ENCODE assay signal across 21 cellular contexts in genomic region chr4:186172551-186172950, GRCh38. TPM values are rescaled to one million over a fixed set of nuclear protein-coding genes. Genes with fewer than 3 reads are reported as not detected.
DNase-seq lines count a peak whose midpoint lies in the region; ATAC-seq and TF ChIP-seq lines count a peak whose summit lies in the region.
"Had no signal": no experiment of that assay in that cellular context is flagged by ENCODE, and none has a peak within 500 bp of the region (broad histone marks: within the 10 kb centered on the region; RNA-seq: fewer than 3 reads in every experiment).

No MANE protein-coding gene starts in this region.

- 36 to 69% methylated on average over 2 to 7 of the region's 8 CpGs for WGBS in transverse colon (ENCODE audit: low coverage in 1 of 2), 2 donors

- peak; percentile 35 for ATAC-seq in left lobe of liver
- ATAC-seq: A549 had no signal

- no peak for TF ChIP-seq EP300 in transverse colon (IDR thresholded peaks at IDR 0.05; ENCODE audit: low read depth)

- H3K4me3 ChIP-seq in transverse colon = no peak overlapping the region
- H3K4me3 ChIP-seq in MG63 = no peak overlapping the region
- H3K4me3 ChIP-seq: A549; BLaER1 treated with 17β-estradiol and CSF1 and Interleukin-3, amounts not matched to agents 10 nM and 100 nM; HAP-1 had no signal

- DNase-seq in DMS53 (lab: John Stamatoyannopoulos, UW) (peak; percentile 10), DMS53 treated with DMSO at 0.1 percent for 48 hours (lab: John Stamatoyannopoulos, UW; ENCODE audit: unreplicated experiment) (no peak), COLO668 (lab: John Stamatoyannopoulos, UW; ENCODE audit: unreplicated experiment) (peak; percentile 60), left lobe of liver (ENCODE audit: low spot score) (no peak), transverse colon (peak; percentile 30), MG63 (no peak), activated gamma-delta T cell treated with Interleukin-2 at 50 U/mL for 16 hours (no peak)
- DNase-seq: 8988T; ACHN; AML-193; BE2C; Calu3; CD4-positive, alpha-beta T cell; CD8-positive, alpha-beta memory T cell; COR-L47; DND-41; GOT3; HFFc6 had no signal

- intact Hi-C loops in transverse colon (cut with DNase I; ENCODE audit: low total_unique reads) = no loop called here

- H3K36me3 ChIP-seq in transverse colon = no peaks in the 10 kb centered on the region
- H3K36me3 ChIP-seq in MG63 = no peaks in the 10 kb centered on the region
- H3K36me3 ChIP-seq: BE2C; BLaER1 treated with 17β-estradiol and CSF1 and Interleukin-3, amounts not matched to agents 10 nM and 100 nM; HAP-1 had no signal

- in situ Hi-C loops in transverse colon (cut with MboI; ENCODE audit: low pct_ligation_motif_present in 1 of 4, low pct_unique_long_range_greater_than_20kb in 1 of 4, low sequenced_read_pairs in 3 of 4) = no loop called here

- H3K27me3 ChIP-seq in transverse colon (no peaks in the 10 kb centered on the region), MG63 (no peaks in the 10 kb centered on the region; the same call in 1 of the 2 replicates)
- H3K27me3 ChIP-seq: BE2C; BLaER1 treated with 17β-estradiol and CSF1 and Interleukin-3, amounts not matched to agents 10 nM and 100 nM had no signal

- no peak for TF ChIP-seq CTCF in transverse colon (IDR thresholded peaks at IDR 0.05)

- H3K27ac ChIP-seq in transverse colon = no peak overlapping the region
- H3K27ac ChIP-seq: A549; BLaER1 treated with 17β-estradiol and CSF1 and Interleukin-3, amounts not matched to agents 10 nM and 100 nM had no signal

- H3K4me1 ChIP-seq in transverse colon = no peaks in the 10 kb centered on the region
- H3K4me1 ChIP-seq: A549, BE2C, HAP-1 had no signal

- H3K9me3 ChIP-seq in transverse colon (no peaks in the 10 kb centered on the region), MG63 (no peaks in the 10 kb centered on the region)
- H3K9me3 ChIP-seq: A549, BE2C, HAP-1 had no signal

- TF ChIP-seq POLR2A in transverse colon (IDR thresholded peaks at IDR 0.05) = no peak

RNA-seq across cellular contexts. Expression of gene CYP4V2, which starts 18.8 kb away (rescaled TPM):
- total RNA-seq in left lobe of liver (103 TPM), transverse colon (10 to 100 TPM; 44.0 to 83.8 (median 61.3) TPM)
- total RNA-seq in MG63 (2014; rRNA removed; shearing (Covaris generic); ENCODE audit: low replicate concordance) = 15.2 and 22.0 TPM in 2 replicates

RNA-seq across cellular contexts. Expression of gene KLKB1, which starts 54.8 kb away (rescaled TPM):
- total RNA-seq in left lobe of liver = 102 TPM
- total RNA-seq in transverse colon = 1 to 10 TPM in 3 of 4 donors, not detected in 1; 1.7 to 2.0 (median 1.9) TPM
- not detected in 2 replicates for total RNA-seq in MG63 (2014; rRNA removed; shearing (Covaris generic); ENCODE audit: low replicate concordance)
- total RNA-seq: HFFc6 had no signal

Comparison
In these comparisons a context has a peak if more than half of its experiments do, and no peak if none do; other contexts are left out.
1. DNase-seq: peak in DMS53 (single experiment), COLO668 (single experiment) and transverse colon (single experiment); none in DMS53 treated with DMSO at 0.1 percent for 48 hours (single experiment), left lobe of liver (single experiment), MG63 (single experiment) and activated gamma-delta T cell treated with Interleukin-2 at 50 U/mL for 16 hours (single experiment).
2. RNA of gene KLKB1, which starts 54.8 kb away (total RNA-seq): 102 TPM in left lobe of liver (single experiment); 1.7 to 2.0 TPM in transverse colon and not detected in MG63; every median in the first group is over 10 times any median in the second.